24 cellular contexts compared by ENCODE assay signal in genomic region chr4:189177130-189177529, GRCh38.
A peak's percentile ranks its signal among the peaks of the same experiment; 100 is the strongest.
DNase-seq lines count a peak whose midpoint lies in the region; ATAC-seq and TF ChIP-seq lines count a peak whose summit lies in the region.
"Had no signal": no experiment of that assay in that cellular context is flagged by ENCODE, and none has a peak within 500 bp of the region (broad histone marks: within the 10 kb centered on the region; RNA-seq: fewer than 3 reads in every experiment).

No MANE protein-coding gene starts in this region.

- ATAC-seq in IMR-90 (ENCODE audit: low read depth) = no peak; the same call in 1 of the 2 replicates
- no peak for ATAC-seq in esophagus mucosa
- ATAC-seq in HG02642 (IDR thresholded peaks at IDR 0.05; ENCODE audit: poor library complexity, unreplicated experiment) = no peak
- no peak for ATAC-seq in GM18519 (IDR thresholded peaks at IDR 0.05; ENCODE audit: low FRiP score, unreplicated experiment)
- ATAC-seq: HepG2 had no signal

- H3K14ac ChIP-seq in IMR-90 (replicated peaks; ENCODE audit: low read depth, low read length) = no peak overlapping the region

- TF ChIP-seq POLR2A in IMR-90 (IDR thresholded peaks at IDR 0.05; ENCODE audit: low read depth, low read length) = no peak

- H3K9me3 ChIP-seq in IMR-90 (ENCODE audit: control insufficient read depth, insufficient read depth, low read length) = no peaks in the 10 kb centered on the region
- H3K9me3 ChIP-seq: neutrophil, sigmoid colon, stomach, tibial artery had no signal

- H3K23ac ChIP-seq in IMR-90 (ENCODE audit: low read depth, low read length) = no peak overlapping the region

- no peaks in the 10 kb centered on the region for H3K9me1 ChIP-seq in IMR-90 (ENCODE audit: insufficient read depth, low read length)

- H2BK120ac ChIP-seq in IMR-90 (ENCODE audit: low read depth, low read length) = no peak overlapping the region

- no peaks in the 10 kb centered on the region for H3K79me1 ChIP-seq in IMR-90 (ENCODE audit: low read depth in 1 of 2, low read length in 2 of 2)

- H3K27me3 ChIP-seq in IMR-90 (ENCODE audit: control insufficient read depth, insufficient read depth, low read length) (no peaks in the 10 kb centered on the region; the same call in 1 of the 2 replicates), kidney epithelial cell (ENCODE audit: control insufficient read depth, insufficient read depth, low read length) (no peaks in the 10 kb centered on the region)
- H3K27me3 ChIP-seq: neutrophil, sigmoid colon, stomach, tibial artery had no signal

- no peak for TF ChIP-seq CTCF in IMR-90 (conservative IDR thresholded peaks at IDR 0.05; ENCODE audit: low read depth, low read length)
- TF ChIP-seq CTCF in kidney epithelial cell (IDR thresholded peaks at IDR 0.05; ENCODE audit: insufficient read depth, low read length, poor library complexity, severe bottlenecking) = no peak

- H2AK9ac ChIP-seq in IMR-90 (replicated peaks; ENCODE audit: low read depth, low read length, poor library complexity) = no peak overlapping the region

- no peak overlapping the region for H2BK5ac ChIP-seq in IMR-90 (ENCODE audit: low read depth, low read length, poor library complexity, severe bottlenecking)

- no peak overlapping the region for H2BK15ac ChIP-seq in IMR-90 (ENCODE audit: low read depth, low read length)

- intact Hi-C loops in IMR-90 (cut with micrococcal nuclease) = no loop called here

- H2AFZ ChIP-seq in IMR-90 (replicated peaks; ENCODE audit: low read length, poor library complexity) = no peak overlapping the region
- H2AFZ ChIP-seq: GM23248 had no signal

- in situ Hi-C loops in IMR-90 (cut with MboI; ENCODE audit: low sequenced_read_pairs) = no loop called here

- POLR2A ChIA-PET in IMR-90 (lab: Charles Lee; ENCODE audit: unreplicated experiment) = no interaction called here

- DNase-seq in H4 (ENCODE audit: low spot score) (peak; percentile 63), IMR-90 (peak; percentile 62), SW480 (ENCODE audit: low spot score) (peak; percentile 85), kidney epithelial cell (ENCODE audit: low read depth) (peak; percentile 53), SIG-M5 (lab: John Stamatoyannopoulos, UW) (no peak)
- DNase-seq: activated CD4-positive, alpha-beta T cell treated with anti-CD3 and anti-CD28 coated beads, Interleukin-2, amount 50 U/mL, for 1 hour; activated naive CD4-positive, alpha-beta T cell treated with anti-CD3 and anti-CD28 coated beads, Interleukin-2, amount 10 ng/mL, durations not matched to agents 7 days and 5 days; amniotic stem cell; Calu3; cortex of kidney; GM23248; NCI-H1105 treated with DMSO at 0.1 percent for 48 hours; NCI-H2029 treated with DMSO at 0.1 percent for 48 hours; NCI-H510A; sigmoid colon; stimulated activated CD4-positive, alpha-beta T cell treated with anti-CD3 and anti-CD28 coated beads, Interleukin-15, amount 100 ng/mL, for 24 hours; stomach; tibial artery; WERI-Rb-1 had no signal

- H3K4ac ChIP-seq in IMR-90 (ENCODE audit: low read depth, low read length) = no peak overlapping the region

- no peaks in the 10 kb centered on the region for H4K20me1 ChIP-seq in IMR-90 (ENCODE audit: insufficient read depth, low read length)

- no peak overlapping the region for H4K5ac ChIP-seq in IMR-90 (ENCODE audit: low read depth, low read length)

- no TSS peak for BruUV-seq in IMR-90 (replicated peaks; lab: Mats Ljungman, UMichigan)

- no peak overlapping the region for H3K27ac ChIP-seq in IMR-90 (ENCODE audit: insufficient read depth, low read length)
- H3K27ac ChIP-seq: GM23248, neutrophil, sigmoid colon, stomach, tibial artery, WERI-Rb-1 had no signal

- H3K9ac ChIP-seq in IMR-90 (ENCODE audit: low read depth, low read length) = no peak overlapping the region
- H3K9ac ChIP-seq: GM23248 had no signal

- no peak overlapping the region for H3K4me2 ChIP-seq in IMR-90 (ENCODE audit: low read depth, low read length)

- no peak overlapping the region for H4K8ac ChIP-seq in IMR-90 (ENCODE audit: low read depth in 2 of 2, low read length in 2 of 2)

- H3K4me3 ChIP-seq in IMR-90 (ENCODE audit: insufficient read depth, low read depth, low read length) = no peak overlapping the region
- no peak overlapping the region for H3K4me3 ChIP-seq in kidney epithelial cell (ENCODE audit: low read depth, low read length)
- H3K4me3 ChIP-seq: GM23248, sigmoid colon, stomach, tibial artery had no signal

- H2BK20ac ChIP-seq in IMR-90 (ENCODE audit: low read depth, low read length) = no peak overlapping the region

- CTCF ChIA-PET in IMR-90 (lab: Yijun Ruan, JAX) = no interaction called here

- H4K91ac ChIP-seq in IMR-90 (ENCODE audit: insufficient read depth, low read depth, low read length) = no peak overlapping the region

- H3K36me3 ChIP-seq in IMR-90 (ENCODE audit: control insufficient read depth, insufficient read depth, low read length) (no peaks in the 10 kb centered on the region), kidney epithelial cell (ENCODE audit: control insufficient read depth, insufficient read depth, low read length) (no peaks in the 10 kb centered on the region)
- H3K36me3 ChIP-seq: neutrophil, sigmoid colon, stomach, tibial artery, WERI-Rb-1 had no signal

- WGBS in IMR-90 (ENCODE audit: extremely low coverage in 2 of 2, insufficient read length in 1 of 2), 2 experiments = 80% methylated on average over 2 of the region's 5 CpGs; no CpG with 5 or more reads in 1 of the 2 experiments

- H3K56ac ChIP-seq in IMR-90 (ENCODE audit: extremely low read depth, insufficient read depth, low read length) = no peak overlapping the region

- H3K4me1 ChIP-seq in IMR-90 (ENCODE audit: control insufficient read depth, insufficient read depth, low read length) = peaks cover 2% of the 10 kb centered on the region; the same call in 1 of the 2 replicates
- H3K4me1 ChIP-seq: sigmoid colon, stomach, tibial artery had no signal

- no peak overlapping the region for H2AK5ac ChIP-seq in IMR-90 (ENCODE audit: low read depth, low read length)

- H3K18ac ChIP-seq in IMR-90 (ENCODE audit: low read depth, low read length) = no peak overlapping the region

- no peak for TF ChIP-seq RAD21 in IMR-90 (IDR thresholded peaks at IDR 0.05; ENCODE audit: low read length)

- dilution Hi-C loops in IMR-90 (cut with HindIII; ENCODE audit: low sequenced_read_pairs, unreplicated experiment) = no loop called here

TF ChIP-seq in IMR-90, 13 proteins besides CTCF, POLR2A, EP300 and RAD21:
- TF ChIP-seq MAFK (IDR thresholded peaks at IDR 0.05; ENCODE audit: low read depth, low read length) = no peak
- no peak for TF ChIP-seq RCOR1 (IDR thresholded peaks at IDR 0.05; ENCODE audit: insufficient replicate concordance, low read length)
- no peak for TF ChIP-seq SMC3 (IDR thresholded peaks at IDR 0.05; ENCODE audit: low read depth, low read length)
- TF ChIP-seq USF2 (IDR thresholded peaks at IDR 0.05; ENCODE audit: low read depth, low read length) = no peak
- no peak for TF ChIP-seq CEBPB (IDR thresholded peaks at IDR 0.05; ENCODE audit: low read depth, low read length)
